ENCODE assay signal across 1 cellular context in genomic region chr7:48109848-48110663, GRCh38.
TF ChIP-seq lines count a peak whose summit lies in the region.

No MANE protein-coding gene starts in this region.

TF ChIP-seq in H1, 55 proteins besides CTCF, POLR2A, EP300 and RAD21 (continued from another document):
- no peak for TF ChIP-seq USF2 (IDR thresholded peaks at IDR 0.05; ENCODE audit: low read length)
- TF ChIP-seq TBP (IDR thresholded peaks at IDR 0.05; ENCODE audit: low read depth, low read length) = no peak
- TF ChIP-seq TEAD4 (IDR thresholded peaks at IDR 0.05; ENCODE audit: low read depth, low read length) = 0 out of 2 replicates have a peak, but pooled peaks have one; percentile 10
- TF ChIP-seq, protein P1, sequence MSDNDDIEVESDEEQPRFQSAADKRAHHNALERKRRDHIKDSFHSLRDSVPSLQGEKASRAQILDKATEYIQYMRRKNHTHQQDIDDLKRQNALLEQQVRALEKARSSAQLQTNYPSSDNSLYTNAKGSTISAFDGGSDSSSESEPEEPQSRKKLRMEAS (IDR thresholded peaks at IDR 0.05) = 0 out of 2 replicates have a peak, but pooled peaks have one; percentile 23
- no peak for TF ChIP-seq BRCA1 (IDR thresholded peaks at IDR 0.05; ENCODE audit: low read depth, low read length)
- no peak for TF ChIP-seq SP2 (IDR thresholded peaks at IDR 0.05; ENCODE audit: low read length)
- no peak for TF ChIP-seq CEBPB (IDR thresholded peaks at IDR 0.05; ENCODE audit: low read depth, low read length)
- TF ChIP-seq ATF3 (IDR thresholded peaks at IDR 0.05; ENCODE audit: insufficient read depth, low read depth, low read length) = no peak
- TF ChIP-seq ZNF274 (IDR thresholded peaks at IDR 0.05; ENCODE audit: borderline replicate concordance, extremely low read depth, low read length) = no peak
- TF ChIP-seq SIN3A (conservative IDR thresholded peaks at IDR 0.05 in 1 of 2, IDR thresholded peaks at IDR 0.05 in 1 of 2; ENCODE audit: low read depth in 1 of 2, low read length in 2 of 2) = peak; percentile 46 to 60; a peak in 1 of 4 replicates
- no peak for TF ChIP-seq HDAC6 (IDR thresholded peaks at IDR 0.05; ENCODE audit: low read depth, low read length)
- TF ChIP-seq BACH1 (IDR thresholded peaks at IDR 0.05; ENCODE audit: low read length) = no peak
- TF ChIP-seq YY1 (IDR thresholded peaks at IDR 0.05; ENCODE audit: low read depth, low read length) = peak; percentile 41; the same call in 1 of the 2 replicates
- no peak for TF ChIP-seq RXRA (IDR thresholded peaks at IDR 0.05; ENCODE audit: insufficient read depth, low read depth, low read length)
- no peak for TF ChIP-seq TAF1 (IDR thresholded peaks at IDR 0.05; ENCODE audit: low read depth, low read length)
- TF ChIP-seq, protein P2, sequence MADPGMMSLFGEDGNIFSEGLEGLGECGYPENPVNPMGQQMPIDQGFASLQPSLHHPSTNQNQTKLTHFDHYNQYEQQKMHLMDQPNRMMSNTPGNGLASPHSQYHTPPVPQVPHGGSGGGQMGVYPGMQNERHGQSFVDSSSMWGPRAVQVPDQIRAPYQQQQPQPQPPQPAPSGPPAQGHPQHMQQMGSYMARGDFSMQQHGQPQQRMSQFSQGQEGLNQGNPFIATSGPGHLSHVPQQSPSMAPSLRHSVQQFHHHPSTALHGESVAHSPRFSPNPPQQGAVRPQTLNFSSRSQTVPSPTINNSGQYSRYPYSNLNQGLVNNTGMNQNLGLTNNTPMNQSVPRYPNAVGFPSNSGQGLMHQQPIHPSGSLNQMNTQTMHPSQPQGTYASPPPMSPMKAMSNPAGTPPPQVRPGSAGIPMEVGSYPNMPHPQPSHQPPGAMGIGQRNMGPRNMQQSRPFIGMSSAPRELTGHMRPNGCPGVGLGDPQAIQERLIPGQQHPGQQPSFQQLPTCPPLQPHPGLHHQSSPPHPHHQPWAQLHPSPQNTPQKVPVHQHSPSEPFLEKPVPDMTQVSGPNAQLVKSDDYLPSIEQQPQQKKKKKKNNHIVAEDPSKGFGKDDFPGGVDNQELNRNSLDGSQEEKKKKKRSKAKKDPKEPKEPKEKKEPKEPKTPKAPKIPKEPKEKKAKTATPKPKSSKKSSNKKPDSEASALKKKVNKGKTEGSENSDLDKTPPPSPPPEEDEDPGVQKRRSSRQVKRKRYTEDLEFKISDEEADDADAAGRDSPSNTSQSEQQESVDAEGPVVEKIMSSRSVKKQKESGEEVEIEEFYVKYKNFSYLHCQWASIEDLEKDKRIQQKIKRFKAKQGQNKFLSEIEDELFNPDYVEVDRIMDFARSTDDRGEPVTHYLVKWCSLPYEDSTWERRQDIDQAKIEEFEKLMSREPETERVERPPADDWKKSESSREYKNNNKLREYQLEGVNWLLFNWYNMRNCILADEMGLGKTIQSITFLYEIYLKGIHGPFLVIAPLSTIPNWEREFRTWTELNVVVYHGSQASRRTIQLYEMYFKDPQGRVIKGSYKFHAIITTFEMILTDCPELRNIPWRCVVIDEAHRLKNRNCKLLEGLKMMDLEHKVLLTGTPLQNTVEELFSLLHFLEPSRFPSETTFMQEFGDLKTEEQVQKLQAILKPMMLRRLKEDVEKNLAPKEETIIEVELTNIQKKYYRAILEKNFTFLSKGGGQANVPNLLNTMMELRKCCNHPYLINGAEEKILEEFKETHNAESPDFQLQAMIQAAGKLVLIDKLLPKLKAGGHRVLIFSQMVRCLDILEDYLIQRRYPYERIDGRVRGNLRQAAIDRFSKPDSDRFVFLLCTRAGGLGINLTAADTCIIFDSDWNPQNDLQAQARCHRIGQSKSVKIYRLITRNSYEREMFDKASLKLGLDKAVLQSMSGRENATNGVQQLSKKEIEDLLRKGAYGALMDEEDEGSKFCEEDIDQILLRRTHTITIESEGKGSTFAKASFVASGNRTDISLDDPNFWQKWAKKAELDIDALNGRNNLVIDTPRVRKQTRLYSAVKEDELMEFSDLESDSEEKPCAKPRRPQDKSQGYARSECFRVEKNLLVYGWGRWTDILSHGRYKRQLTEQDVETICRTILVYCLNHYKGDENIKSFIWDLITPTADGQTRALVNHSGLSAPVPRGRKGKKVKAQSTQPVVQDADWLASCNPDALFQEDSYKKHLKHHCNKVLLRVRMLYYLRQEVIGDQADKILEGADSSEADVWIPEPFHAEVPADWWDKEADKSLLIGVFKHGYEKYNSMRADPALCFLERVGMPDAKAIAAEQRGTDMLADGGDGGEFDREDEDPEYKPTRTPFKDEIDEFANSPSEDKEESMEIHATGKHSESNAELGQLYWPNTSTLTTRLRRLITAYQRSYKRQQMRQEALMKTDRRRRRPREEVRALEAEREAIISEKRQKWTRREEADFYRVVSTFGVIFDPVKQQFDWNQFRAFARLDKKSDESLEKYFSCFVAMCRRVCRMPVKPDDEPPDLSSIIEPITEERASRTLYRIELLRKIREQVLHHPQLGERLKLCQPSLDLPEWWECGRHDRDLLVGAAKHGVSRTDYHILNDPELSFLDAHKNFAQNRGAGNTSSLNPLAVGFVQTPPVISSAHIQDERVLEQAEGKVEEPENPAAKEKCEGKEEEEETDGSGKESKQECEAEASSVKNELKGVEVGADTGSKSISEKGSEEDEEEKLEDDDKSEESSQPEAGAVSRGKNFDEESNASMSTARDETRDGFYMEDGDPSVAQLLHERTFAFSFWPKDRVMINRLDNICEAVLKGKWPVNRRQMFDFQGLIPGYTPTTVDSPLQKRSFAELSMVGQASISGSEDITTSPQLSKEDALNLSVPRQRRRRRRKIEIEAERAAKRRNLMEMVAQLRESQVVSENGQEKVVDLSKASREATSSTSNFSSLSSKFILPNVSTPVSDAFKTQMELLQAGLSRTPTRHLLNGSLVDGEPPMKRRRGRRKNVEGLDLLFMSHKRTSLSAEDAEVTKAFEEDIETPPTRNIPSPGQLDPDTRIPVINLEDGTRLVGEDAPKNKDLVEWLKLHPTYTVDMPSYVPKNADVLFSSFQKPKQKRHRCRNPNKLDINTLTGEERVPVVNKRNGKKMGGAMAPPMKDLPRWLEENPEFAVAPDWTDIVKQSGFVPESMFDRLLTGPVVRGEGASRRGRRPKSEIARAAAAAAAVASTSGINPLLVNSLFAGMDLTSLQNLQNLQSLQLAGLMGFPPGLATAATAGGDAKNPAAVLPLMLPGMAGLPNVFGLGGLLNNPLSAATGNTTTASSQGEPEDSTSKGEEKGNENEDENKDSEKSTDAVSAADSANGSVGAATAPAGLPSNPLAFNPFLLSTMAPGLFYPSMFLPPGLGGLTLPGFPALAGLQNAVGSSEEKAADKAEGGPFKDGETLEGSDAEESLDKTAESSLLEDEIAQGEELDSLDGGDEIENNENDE (IDR thresholded peaks at IDR 0.05; ENCODE audit: insufficient replicate concordance, low read length) = no peak
- no peak for TF ChIP-seq JUND (IDR thresholded peaks at IDR 0.05; ENCODE audit: low read length)
- TF ChIP-seq ATF2 (IDR thresholded peaks at IDR 0.05; ENCODE audit: low read length) = no peak
- TF ChIP-seq KDM4A (IDR thresholded peaks at IDR 0.05; ENCODE audit: low read depth, low read length, severe bottlenecking) = no peak
- peak; percentile 50; the same call in 1 of the 2 replicates for TF ChIP-seq CREB1 (IDR thresholded peaks at IDR 0.05)
- TF ChIP-seq HDAC2 (IDR thresholded peaks at IDR 0.05; ENCODE audit: borderline replicate concordance in 1 of 2, low read depth in 2 of 2, low read length in 2 of 2) = no peak
- peak; percentile 43 for TF ChIP-seq NANOG (IDR thresholded peaks at IDR 0.05; ENCODE audit: insufficient read depth, low read depth, low read length, poor library complexity, severe bottlenecking)
- no peak for TF ChIP-seq NRF1 (IDR thresholded peaks at IDR 0.05; ENCODE audit: low read depth, low read length)
- no peak for TF ChIP-seq PHF8 (conservative IDR thresholded peaks at IDR 0.05; ENCODE audit: low read depth, low read length)
- no peak for TF ChIP-seq KDM5A (IDR thresholded peaks at IDR 0.05; ENCODE audit: low read length)
- TF ChIP-seq JUN (IDR thresholded peaks at IDR 0.05; ENCODE audit: low read depth, low read length) = no peak
- no peak for TF ChIP-seq SIX5 (IDR thresholded peaks at IDR 0.05; ENCODE audit: low read depth, low read length)
- no peak for TF ChIP-seq RFX5 (IDR thresholded peaks at IDR 0.05; ENCODE audit: borderline replicate concordance, low read depth, low read length)
- TF ChIP-seq CHD1 (IDR thresholded peaks at IDR 0.05; ENCODE audit: low read depth, low read length) = no peak
